In genomic region chr12:108622425-108622824, GRCh38 we compare ENCODE assay signal across 10 cellular contexts. TPM values are rescaled to one million over a fixed set of nuclear protein-coding genes. Genes with fewer than 3 reads are reported as not detected.
DNase-seq lines count a peak whose midpoint lies in the region; TF ChIP-seq lines count a peak whose summit lies in the region.
"Had no signal": no experiment of that assay in that cellular context is flagged by ENCODE, and none has a peak within 500 bp of the region (broad histone marks: within the 10 kb centered on the region; RNA-seq: fewer than 3 reads in every experiment).

No MANE protein-coding gene starts in this region.

- no peak for TF ChIP-seq CTCF in nephron (IDR thresholded peaks at IDR 0.05; ENCODE audit: unreplicated experiment in 3 of 3)
- no peak for TF ChIP-seq CTCF in esophagus squamous epithelium (IDR thresholded peaks at IDR 0.05)

- H3K4me3 ChIP-seq in ectodermal cell (ENCODE audit: insufficient read depth, low read depth, low read length) (no peak overlapping the region), esophagus squamous epithelium (no peak overlapping the region)
- H3K4me3 ChIP-seq: pancreas had no signal

- WGBS in ectodermal cell, 2 experiments, result 56 to 68% methylated on average over 4 of the region's 4 CpGs
- 40 to 45% methylated on average over 3 to 4 of the region's 4 CpGs for WGBS in esophagus squamous epithelium, 2 donors

- no peaks in the 10 kb centered on the region for H3K36me3 Mint-ChIP-seq in nephron (ENCODE audit: low read depth)

- intact Hi-C loops in esophagus squamous epithelium (cut with DNase I), result no loop called here

- H3K27me3 Mint-ChIP-seq in nephron (ENCODE audit: low read depth), result no peaks in the 10 kb centered on the region

- no peaks in the 10 kb centered on the region for H3K27me3 ChIP-seq in ectodermal cell (ENCODE audit: control insufficient read depth, insufficient read depth, low read length, poor library complexity, severe bottlenecking)
- H3K27me3 ChIP-seq in esophagus squamous epithelium, result no peaks in the 10 kb centered on the region
- H3K27me3 ChIP-seq: pancreas had no signal

- H3K4me1 ChIP-seq in ectodermal cell (ENCODE audit: control insufficient read depth, insufficient read depth, low read length), result peaks cover 10% of the 10 kb centered on the region
- H3K4me1 ChIP-seq in esophagus squamous epithelium, result peaks cover 0 to 26% (median 2%) of the 10 kb centered on the region in 3 donors
- H3K4me1 ChIP-seq: pancreas had no signal

- no peak for TF ChIP-seq POLR2A in esophagus squamous epithelium (IDR thresholded peaks at IDR 0.05)

- H3K9me3 ChIP-seq in ectodermal cell (ENCODE audit: control insufficient read depth, low read length) (no peaks in the 10 kb centered on the region), esophagus squamous epithelium (no peaks in the 10 kb centered on the region)
- H3K9me3 ChIP-seq: pancreas had no signal

- DNase-seq in NCI-H1417 (lab: John Stamatoyannopoulos, UW) (peak in 2 of 3 experiments; percentile 37 to 76), NCI-H1417 treated with DMSO at 0.1 percent for 48 hours (lab: John Stamatoyannopoulos, UW) (no peak), NAMALWA (ENCODE audit: low spot score) (peak; percentile 52), activated gamma-delta T cell (lab: John Stamatoyannopoulos, UW) (no peak), esophagus squamous epithelium (lab: John Stamatoyannopoulos, UW) (no peak)
- DNase-seq in stimulated activated CD4-positive, alpha-beta T cell treated with anti-CD3 and anti-CD28 coated beads, Interleukin-4, amount 100 ng/mL, for 4 hours, result no peak
- DNase-seq: 8988T had no signal

- peak overlapping the region; percentile 12 for H3K27ac ChIP-seq in ectodermal cell (ENCODE audit: insufficient read depth, low read depth, low read length, poor library complexity, severe bottlenecking)
- peak overlapping the region in 2 of 4 donors; percentile 29 to 34 for H3K27ac ChIP-seq in esophagus squamous epithelium
- H3K27ac ChIP-seq: pancreas had no signal

- peak overlapping the region; percentile 43 to 66 (median 49) for H3K27ac Mint-ChIP-seq in nephron

- H3K9me3 Mint-ChIP-seq in nephron, result no peaks in the 10 kb centered on the region

- H3K4me1 Mint-ChIP-seq in nephron, result peaks cover 12% of the 10 kb centered on the region

- no peaks in the 10 kb centered on the region for H3K36me3 ChIP-seq in ectodermal cell (ENCODE audit: control insufficient read depth, insufficient read depth, low read length)
- H3K36me3 ChIP-seq in esophagus squamous epithelium, result no peaks in the 10 kb centered on the region
- H3K36me3 ChIP-seq: pancreas had no signal

- H3K4me3 Mint-ChIP-seq in nephron, result no peak overlapping the region

RNA-seq across cellular contexts. Expression of gene SELPLG, which starts 11.3 kb away (rescaled TPM):
- polyA plus RNA-seq in ectodermal cell (2013, experiment 1 of 4), result 0.35 TPM
- polyA plus RNA-seq in ectodermal cell (2013, experiment 2 of 4), result 0.16 TPM
- polyA plus RNA-seq in ectodermal cell (2013, experiment 3 of 4), result 0.16 TPM
- 0.36 TPM for polyA plus RNA-seq in ectodermal cell (2013, experiment 4 of 4)
- total RNA-seq in esophagus squamous epithelium, result 10 to 100 TPM in 1 of 4 donors, 1 to 10 TPM in 3; 2.5 to 10.1 (median 5.6) TPM

RNA-seq across cellular contexts. Expression of gene TMEM119, which starts 24.5 kb away (rescaled TPM):
- polyA plus RNA-seq in ectodermal cell (2013, experiment 1 of 4), result 2.1 TPM
- polyA plus RNA-seq in ectodermal cell (2013, experiment 2 of 4), result 2.5 TPM
- 2.2 TPM for polyA plus RNA-seq in ectodermal cell (2013, experiment 3 of 4)
- polyA plus RNA-seq in ectodermal cell (2013, experiment 4 of 4), result 2.6 TPM
- 1 to 10 TPM in 3 of 4 donors, under 1 TPM in 1; 0.08 to 4.8 (median 2.0) TPM for total RNA-seq in esophagus squamous epithelium

Comparison
In these comparisons a context has a peak if more than half of its experiments do, and no peak if none do; other contexts are left out.
1. DNase-seq: peak in NCI-H1417 (2 of 3) and NAMALWA (single experiment); none in NCI-H1417 treated with DMSO at 0.1 percent for 48 hours (single experiment), activated gamma-delta T cell (single experiment), stimulated activated CD4-positive, alpha-beta T cell treated with anti-CD3 and anti-CD28 coated beads, Interleukin-4, amount 100 ng/mL, for 4 hours (0 of 2) and esophagus squamous epithelium (single experiment).